In genomic region chr2:218471070-218471469, GRCh38 we compare ENCODE assay signal across 21 cellular contexts. TPM values are rescaled to one million over a fixed set of nuclear protein-coding genes. Genes with fewer than 3 reads are reported as not detected.
DNase-seq lines count a peak whose midpoint lies in the region; ATAC-seq and TF ChIP-seq lines count a peak whose summit lies in the region.
"Had no signal": no experiment of that assay in that cellular context is flagged by ENCODE, and none has a peak within 500 bp of the region (broad histone marks: within the 10 kb centered on the region; RNA-seq: fewer than 3 reads in every experiment).

No MANE protein-coding gene starts in this region.

- H3K4me3 ChIP-seq in Karpas-422 (ENCODE audit: low read length): no peak overlapping the region
- no peak overlapping the region for H3K4me3 ChIP-seq in spleen
- H3K4me3 ChIP-seq: tibial nerve had no signal

- peaks cover 76% of the 10 kb centered on the region for H3K36me3 Mint-ChIP-seq in activated T-cell treated with anti-CD3 and anti-CD28 coated beads, Interleukin-2, amount 50 U/mL, for 24 hours (ENCODE audit: low read depth)
- H3K36me3 Mint-ChIP-seq in activated CD8-positive, alpha-beta T cell treated with anti-CD3 and anti-CD28 coated beads for 36 hours (ENCODE audit: low read depth): peaks cover 37% of the 10 kb centered on the region

- H3K27me3 ChIP-seq in Karpas-422 (ENCODE audit: low read length) (no peaks in the 10 kb centered on the region), spleen (replicated peaks in 1 of 7) (no peaks in the 10 kb centered on the region)
- H3K27me3 ChIP-seq: brain microvascular endothelial cell, tibial nerve had no signal

- no peak for TF ChIP-seq POLR2A in spleen (IDR thresholded peaks at IDR 0.05)

- H3K27ac ChIP-seq in Karpas-422 (ENCODE audit: low read length): peak overlapping the region; percentile 4; the same call in 1 of the 2 replicates
- peak overlapping the region in 5 of 8 donors; percentile 7 to 50 (median 45) for H3K27ac ChIP-seq in spleen
- H3K27ac ChIP-seq: brain microvascular endothelial cell, tibial nerve had no signal

- intact Hi-C loops in activated CD8-positive, alpha-beta T cell treated with anti-CD3 and anti-CD28 coated beads for 36 hours (cut with micrococcal nuclease): no loop called here
- intact Hi-C loops in spleen (cut with DNase I; ENCODE audit: low total_unique reads): no loop called here

- H3K4me1 Mint-ChIP-seq in activated T-cell treated with anti-CD3 and anti-CD28 coated beads, Interleukin-2, amount 50 U/mL, for 24 hours (ENCODE audit: low read depth): peaks cover 6% of the 10 kb centered on the region
- H3K4me1 Mint-ChIP-seq in activated CD8-positive, alpha-beta T cell treated with anti-CD3 and anti-CD28 coated beads for 36 hours (ENCODE audit: low read depth): peaks cover 11% of the 10 kb centered on the region

- peak overlapping the region; percentile 34 for H3K27ac Mint-ChIP-seq in activated T-cell treated with anti-CD3 and anti-CD28 coated beads, Interleukin-2, amount 50 U/mL, for 24 hours
- H3K27ac Mint-ChIP-seq in activated CD8-positive, alpha-beta T cell treated with anti-CD3 and anti-CD28 coated beads for 36 hours: peak overlapping the region; percentile 26

- WGBS in spleen, 5 donors: 53 to 60% (median 60%) methylated on average over 2 of the region's 2 CpGs

- no peaks in the 10 kb centered on the region for H3K9me3 Mint-ChIP-seq in activated T-cell treated with anti-CD3 and anti-CD28 coated beads, Interleukin-2, amount 50 U/mL, for 24 hours
- no peaks in the 10 kb centered on the region for H3K9me3 Mint-ChIP-seq in activated CD8-positive, alpha-beta T cell treated with anti-CD3 and anti-CD28 coated beads for 36 hours

- POLR2A ChIA-PET in activated CD8-positive, alpha-beta T cell treated with anti-CD3 and anti-CD28 coated beads for 36 hours (lab: Charles Lee): interaction anchor here (0.7 kb wide), 1 partner anchor 76 kb away, joined by 3 read pairs; no protein-coding TSS in a partner anchor

- CTCF ChIA-PET in activated CD8-positive, alpha-beta T cell treated with anti-CD3 and anti-CD28 coated beads for 36 hours (lab: Charles Lee): interaction anchor here (0.6 to 1.5 kb wide), 4 partner anchors 8 to 177 kb away, joined by 3 to 5 read pairs (median 4); no protein-coding TSS in a partner anchor

- no peaks in the 10 kb centered on the region for H4K20me1 ChIP-seq in Karpas-422 (ENCODE audit: insufficient read depth, low read depth, low read length)

- peaks cover 17% of the 10 kb centered on the region for H3K36me3 ChIP-seq in Karpas-422 (ENCODE audit: insufficient read depth, low read length)
- peaks cover 0 to 68% (median 29%) of the 10 kb centered on the region in 6 donors for H3K36me3 ChIP-seq in spleen

- H3K27me3 Mint-ChIP-seq in activated T-cell treated with anti-CD3 and anti-CD28 coated beads, Interleukin-2, amount 50 U/mL, for 24 hours: no peaks in the 10 kb centered on the region
- no peaks in the 10 kb centered on the region for H3K27me3 Mint-ChIP-seq in activated CD8-positive, alpha-beta T cell treated with anti-CD3 and anti-CD28 coated beads for 36 hours

- no peaks in the 10 kb centered on the region for H3K9me3 ChIP-seq in Karpas-422 (ENCODE audit: low read length)
- H3K9me3 ChIP-seq in spleen: no peaks in the 10 kb centered on the region
- H3K9me3 ChIP-seq: Caco-2, tibial nerve had no signal

- H3K4me2 ChIP-seq in Karpas-422 (ENCODE audit: low read depth, low read length, poor library complexity, severe bottlenecking): no peak overlapping the region

- H3K4me1 ChIP-seq in Karpas-422 (ENCODE audit: low read length) (peaks cover 16% of the 10 kb centered on the region), spleen (peaks cover 0 to 38% (median 19%) of the 10 kb centered on the region in 6 donors)
- H3K4me1 ChIP-seq: Caco-2 had no signal

- no peak for ATAC-seq in activated CD8-positive, alpha-beta T cell treated with anti-CD3 and anti-CD28 coated beads for 36 hours
- ATAC-seq in GM19351 (IDR thresholded peaks at IDR 0.05; ENCODE audit: unreplicated experiment) (no peak), GM21529 (IDR thresholded peaks at IDR 0.05; ENCODE audit: unreplicated experiment) (no peak)
- ATAC-seq: Panc1 had no signal

- no peak for TF ChIP-seq CTCF in activated CD8-positive, alpha-beta T cell treated with anti-CD3 and anti-CD28 coated beads for 36 hours (IDR thresholded peaks at IDR 0.05)
- TF ChIP-seq CTCF in spleen (IDR thresholded peaks at IDR 0.05 in 8 of 11, conservative IDR thresholded peaks at IDR 0.05 in 3 of 11): no peak

- no peak for DNase-seq in activated T-cell treated with anti-CD3 and anti-CD28 coated beads, Interleukin-2, amount 50 U/mL, for 24 hours
- DNase-seq in activated T-cell treated with anti-CD3 and anti-CD28 coated beads for 4 hours: no peak
- no peak for DNase-seq in Karpas-422
- no peak for DNase-seq in activated CD8-positive, alpha-beta T cell treated with anti-CD3 and anti-CD28 coated beads for 36 hours
- no peak for DNase-seq in spleen
- no peak for DNase-seq in EL
- DNase-seq: activated CD4-positive, alpha-beta T cell treated with anti-CD3 and anti-CD28 coated beads for 4 hours; activated T-cell treated with anti-CD3 and anti-CD28 coated beads, Interleukin-2, amount 50 U/mL, for 48 hours; brain microvascular endothelial cell; Caco-2; dermis blood vessel endothelial cell; NCI-H1092 treated with DMSO at 0.1 percent for 48 hours; NCI-H524 treated with DMSO at 0.1 percent for 48 hours; stimulated activated naive CD4-positive, alpha-beta T cell had no signal

- H2AFZ ChIP-seq in Karpas-422 (ENCODE audit: low read length): no peak overlapping the region

- no peak overlapping the region for H3K9ac ChIP-seq in Karpas-422 (ENCODE audit: low read length)

- no peaks in the 10 kb centered on the region for H3K79me2 ChIP-seq in Karpas-422 (ENCODE audit: low read length)

- H3K9me2 ChIP-seq in Karpas-422 (replicated peaks; ENCODE audit: insufficient read depth, low read length): no peaks in the 10 kb centered on the region

- no peak overlapping the region for H3K4me3 Mint-ChIP-seq in activated T-cell treated with anti-CD3 and anti-CD28 coated beads, Interleukin-2, amount 50 U/mL, for 24 hours
- no peak overlapping the region for H3K4me3 Mint-ChIP-seq in activated CD8-positive, alpha-beta T cell treated with anti-CD3 and anti-CD28 coated beads for 36 hours

RNA-seq across cellular contexts. Expression of gene VIL1, which starts 52.1 kb away (rescaled TPM):
- not detected in 2 replicates for total RNA-seq in Karpas-422 (2014; rRNA removed; shearing (Covaris generic); ENCODE audit: low replicate concordance)
- not detected for total RNA-seq in activated CD8-positive, alpha-beta T cell treated with anti-CD3 and anti-CD28 coated beads for 36 hours
- under 1 TPM in 3 of 7 donors, not detected in 4; 0.17 to 0.72 (median 0.38) TPM for total RNA-seq in spleen
- under 1 TPM; 0.04 to 0.19 (median 0.06) TPM for polyA plus RNA-seq in spleen
- total RNA-seq: dermis blood vessel endothelial cell, endothelial cell of umbilical vein, osteocyte, sciatic nerve, tibial nerve had no signal
- polyA plus RNA-seq: endothelial cell of umbilical vein had no signal
